ENCODE assay signal across 9 cellular contexts in the genomic region with DNA sequence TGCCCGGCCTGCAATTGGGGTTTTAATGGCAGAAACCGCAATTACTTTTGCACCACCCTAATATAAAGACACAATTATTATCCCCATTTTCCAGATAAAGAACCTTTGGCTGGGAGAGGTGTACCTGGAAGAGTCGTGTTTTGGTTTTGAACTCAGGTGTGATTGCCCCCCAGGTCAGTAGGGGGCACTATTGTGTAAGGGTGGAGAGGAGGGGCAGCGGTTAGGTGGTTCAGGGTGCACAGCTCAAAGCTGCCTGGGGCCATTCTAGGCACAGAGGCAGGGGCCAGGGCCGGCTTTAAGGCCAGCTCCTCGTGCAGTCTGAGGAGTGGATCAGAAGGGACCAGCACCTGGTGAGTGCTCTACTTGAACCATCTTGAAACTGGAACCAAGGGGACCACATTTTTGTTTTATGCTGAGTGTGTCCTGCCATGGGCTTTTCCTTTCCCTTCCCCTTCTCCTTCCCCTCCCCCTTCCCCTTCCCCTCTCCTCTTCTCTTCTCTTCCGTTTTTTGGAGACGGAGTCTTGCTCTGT. TPM values are rescaled to one million over a fixed set of nuclear protein-coding genes. Genes with fewer than 3 reads are reported as not detected.
DNase-seq lines count a peak whose midpoint lies in the region; ATAC-seq and TF ChIP-seq lines count a peak whose summit lies in the region.
"Had no signal": no experiment of that assay in that cellular context is flagged by ENCODE, and none has a peak within 500 bp of the region (broad histone marks: within the 10 kb centered on the region; RNA-seq: fewer than 3 reads in every experiment).

No MANE protein-coding gene starts in this region.

- H3K14ac ChIP-seq in IMR-90 (replicated peaks; ENCODE audit: low read depth, low read length) = no peak overlapping the region

- H3K9me3 ChIP-seq in IMR-90 (ENCODE audit: control insufficient read depth, insufficient read depth, low read length) (no peaks in the 10 kb centered on the region), SJCRH30 (replicated peaks) (no peaks in the 10 kb centered on the region)

- H3K56ac ChIP-seq in IMR-90 (ENCODE audit: extremely low read depth, insufficient read depth, low read length) = no peak overlapping the region

- H4K91ac ChIP-seq in IMR-90 (ENCODE audit: insufficient read depth, low read depth, low read length) = no peak overlapping the region

- no peaks in the 10 kb centered on the region for H4K20me1 ChIP-seq in IMR-90 (ENCODE audit: insufficient read depth, low read length)

- no peak overlapping the region for H2BK5ac ChIP-seq in IMR-90 (ENCODE audit: low read depth, low read length, poor library complexity, severe bottlenecking)

- H2AK5ac ChIP-seq in IMR-90 (ENCODE audit: low read depth, low read length) = no peak overlapping the region

- in situ Hi-C loops in IMR-90 (cut with MboI; ENCODE audit: low sequenced_read_pairs) = no loop called here

- H2BK15ac ChIP-seq in IMR-90 (ENCODE audit: low read depth, low read length) = no peak overlapping the region

- peak overlapping the region; percentile 3 for H2AFZ ChIP-seq in IMR-90 (replicated peaks; ENCODE audit: low read length, poor library complexity)

- H3K27ac Mint-ChIP-seq in activated naive CD4-positive, alpha-beta T cell treated with anti-CD3 and anti-CD28 coated beads for 36 hours = peak overlapping the region; percentile 41
- H3K27ac Mint-ChIP-seq: activated naive CD4-positive, alpha-beta T cell treated with anti-CD3 and anti-CD28 coated beads, Interleukin-2, amount 50 U/mL, for 24 hours had no signal

- no peak overlapping the region for H3K4me2 ChIP-seq in IMR-90 (ENCODE audit: low read depth, low read length)

- DNase-seq in DMS53 (lab: John Stamatoyannopoulos, UW) = peak; percentile 80
- no peak for DNase-seq in IMR-90
- peak; percentile 78 to 87 for DNase-seq in SJCRH30
- peak; percentile 87 for DNase-seq in activated naive CD4-positive, alpha-beta T cell treated with anti-CD3 and anti-CD28 coated beads for 36 hours
- DNase-seq in left ventricle myocardium superior = peak; percentile 52
- DNase-seq in stimulated activated CD4-positive, alpha-beta T cell treated with anti-CD3 and anti-CD28 coated beads, Interleukin-2, amount 100 ng/mL, for 24 hours = peak; percentile 80

- H3K4me1 ChIP-seq in IMR-90 (ENCODE audit: control insufficient read depth, insufficient read depth, low read length) (peaks cover 3% of the 10 kb centered on the region; the same call in 1 of the 2 replicates), SJCRH30 (peaks cover 6% of the 10 kb centered on the region)

- peak; percentile 78 for TF ChIP-seq RAD21 in IMR-90 (IDR thresholded peaks at IDR 0.05; ENCODE audit: low read length)

- H3K27me3 ChIP-seq in IMR-90 (ENCODE audit: control insufficient read depth, insufficient read depth, low read length) (no peaks in the 10 kb centered on the region), SJCRH30 (no peaks in the 10 kb centered on the region)

- peaks cover 18% of the 10 kb centered on the region for H3K4me1 Mint-ChIP-seq in activated naive CD4-positive, alpha-beta T cell treated with anti-CD3 and anti-CD28 coated beads for 36 hours (ENCODE audit: low read depth)

- peak; percentile 64 for TF ChIP-seq CTCF in IMR-90 (conservative IDR thresholded peaks at IDR 0.05; ENCODE audit: low read depth, low read length)

- H3K36me3 ChIP-seq in IMR-90 (ENCODE audit: control insufficient read depth, insufficient read depth, low read length) (no peaks in the 10 kb centered on the region), SJCRH30 (no peaks in the 10 kb centered on the region)

- CTCF ChIA-PET in IMR-90 (lab: Yijun Ruan, JAX) = interaction anchor here (0.6 kb wide), 1 partner anchor 40 kb away, joined by 4 read pairs; no protein-coding TSS in a partner anchor
- CTCF ChIA-PET in activated naive CD4-positive, alpha-beta T cell treated with anti-CD3 and anti-CD28 coated beads for 36 hours (lab: Charles Lee) = interaction anchor here (0.5 to 7.8 kb wide), 16 partner anchors 8 to 174 kb away, joined by 3 to 60 read pairs (median 4); a partner anchor contains a TSS

- H3K4me3 ChIP-seq in IMR-90 (ENCODE audit: insufficient read depth, low read depth, low read length) (no peak overlapping the region), SJCRH30 (no peak overlapping the region)

- no peak overlapping the region for H3K18ac ChIP-seq in IMR-90 (ENCODE audit: low read depth, low read length)

- no peaks in the 10 kb centered on the region for H3K9me3 Mint-ChIP-seq in activated naive CD4-positive, alpha-beta T cell treated with anti-CD3 and anti-CD28 coated beads for 36 hours
- H3K9me3 Mint-ChIP-seq: activated naive CD4-positive, alpha-beta T cell treated with anti-CD3 and anti-CD28 coated beads, Interleukin-2, amount 50 U/mL, for 24 hours had no signal

- no peaks in the 10 kb centered on the region for H3K9me1 ChIP-seq in IMR-90 (ENCODE audit: insufficient read depth, low read length)

- no peak overlapping the region for H2BK120ac ChIP-seq in IMR-90 (ENCODE audit: low read depth, low read length)

- ATAC-seq in IMR-90 (ENCODE audit: low read depth) (peak; percentile 31; the same call in 1 of the 2 replicates), left ventricle myocardium superior (peak; percentile 64), HG02610 (IDR thresholded peaks at IDR 0.05; ENCODE audit: unreplicated experiment) (no peak), GM19324 (IDR thresholded peaks at IDR 0.05; ENCODE audit: low FRiP score, unreplicated experiment) (no peak)

- no peaks in the 10 kb centered on the region for H3K79me1 ChIP-seq in IMR-90 (ENCODE audit: low read depth in 1 of 2, low read length in 2 of 2)

- intact Hi-C loops in IMR-90 (cut with micrococcal nuclease) = no loop called here
- intact Hi-C loops in activated naive CD4-positive, alpha-beta T cell treated with anti-CD3 and anti-CD28 coated beads for 36 hours (cut with micrococcal nuclease) = loop anchor here (1.0 kb wide), 3 partner anchors 41 to 172 kb away; no protein-coding TSS in a partner anchor
- intact Hi-C loops in left ventricle myocardium superior (cut with micrococcal nuclease) = loop anchor here (5.0 kb wide), 1 partner anchor 36 kb away; no protein-coding TSS in a partner anchor

- no peak overlapping the region for H3K23ac ChIP-seq in IMR-90 (ENCODE audit: low read depth, low read length)

- H3K9ac ChIP-seq in IMR-90 (ENCODE audit: low read depth, low read length) = no peak overlapping the region

- no peak overlapping the region for H4K8ac ChIP-seq in IMR-90 (ENCODE audit: low read depth in 2 of 2, low read length in 2 of 2)

- dilution Hi-C loops in IMR-90 (cut with HindIII; ENCODE audit: low sequenced_read_pairs, unreplicated experiment) = no loop called here

- no peak overlapping the region for H3K4me3 Mint-ChIP-seq in activated naive CD4-positive, alpha-beta T cell treated with anti-CD3 and anti-CD28 coated beads for 36 hours
- H3K4me3 Mint-ChIP-seq: activated naive CD4-positive, alpha-beta T cell treated with anti-CD3 and anti-CD28 coated beads, Interleukin-2, amount 50 U/mL, for 24 hours had no signal

- no peaks in the 10 kb centered on the region for H3K27me3 Mint-ChIP-seq in activated naive CD4-positive, alpha-beta T cell treated with anti-CD3 and anti-CD28 coated beads for 36 hours (ENCODE audit: low read depth)
- H3K27me3 Mint-ChIP-seq: activated naive CD4-positive, alpha-beta T cell treated with anti-CD3 and anti-CD28 coated beads, Interleukin-2, amount 50 U/mL, for 24 hours had no signal

- no peak overlapping the region for H2BK20ac ChIP-seq in IMR-90 (ENCODE audit: low read depth, low read length)

- no peak overlapping the region for H3K4ac ChIP-seq in IMR-90 (ENCODE audit: low read depth, low read length)

- BruUV-seq in IMR-90 (replicated peaks; lab: Mats Ljungman, UMichigan) = no TSS peak

- H3K27ac ChIP-seq in IMR-90 (ENCODE audit: insufficient read depth, low read length) (no peak overlapping the region), SJCRH30 (no peak overlapping the region)

- POLR2A ChIA-PET in IMR-90 (lab: Charles Lee; ENCODE audit: unreplicated experiment) = no interaction called here

- TF ChIP-seq POLR2A in IMR-90 (IDR thresholded peaks at IDR 0.05; ENCODE audit: low read depth, low read length) = no peak

- peak overlapping the region; percentile 88 for H2AK9ac ChIP-seq in IMR-90 (replicated peaks; ENCODE audit: low read depth, low read length, poor library complexity)

- H4K5ac ChIP-seq in IMR-90 (ENCODE audit: low read depth, low read length) = no peak overlapping the region

- 35% methylated on average over 3 of the region's 8 CpGs; no CpG with 5 or more reads in 1 of the 2 experiments for WGBS in IMR-90 (ENCODE audit: extremely low coverage in 2 of 2, insufficient read length in 1 of 2), 2 experiments

- no peaks in the 10 kb centered on the region for H3K36me3 Mint-ChIP-seq in activated naive CD4-positive, alpha-beta T cell treated with anti-CD3 and anti-CD28 coated beads for 36 hours (ENCODE audit: low read depth)
- H3K36me3 Mint-ChIP-seq: activated naive CD4-positive, alpha-beta T cell treated with anti-CD3 and anti-CD28 coated beads, Interleukin-2, amount 50 U/mL, for 24 hours had no signal

RNA-seq across cellular contexts. Expression of a gene that starts 5.8 kb away (rescaled TPM):
- total RNA-seq in IMR-90 (2012; rRNA removed) (14.7 and 17.0 TPM in 2 replicates), left ventricle myocardium superior (84.7 TPM)
- 64.8 and 68.7 TPM in 2 replicates for polyA plus RNA-seq in IMR-90 (2012; rRNA removed)
- polyA plus RNA-seq in IMR-90 (2012; cell fraction: cytosol; rRNA removed) = 76.9 and 114 TPM in 2 replicates
- polyA plus RNA-seq in IMR-90 (2012; cell fraction: nucleus; rRNA removed; ENCODE audit: low replicate concordance) = 118 and 198 TPM in 2 replicates
- total RNA-seq in SJCRH30 (2014; rRNA removed; shearing (Covaris generic)) = 25.0 and 26.6 TPM in 2 replicates
- 10 to 100 TPM; 15.7 to 17.1 TPM for total RNA-seq in activated naive CD4-positive, alpha-beta T cell treated with anti-CD3 and anti-CD28 coated beads for 36 hours

RNA-seq across cellular contexts. Expression of a gene that starts 10.4 kb away (rescaled TPM):
- total RNA-seq in IMR-90 (2012; rRNA removed) (3,436 and 3,623 TPM in 2 replicates), left ventricle myocardium superior (1,034 TPM)
- polyA plus RNA-seq in IMR-90 (2012; rRNA removed) = 5,513 and 6,961 TPM in 2 replicates
- polyA plus RNA-seq in IMR-90 (2012; cell fraction: cytosol; rRNA removed) = 2,872 and 3,119 TPM in 2 replicates
- polyA plus RNA-seq in IMR-90 (2012; cell fraction: nucleus; rRNA removed; ENCODE audit: low replicate concordance) = 985 and 2,521 TPM in 2 replicates
- total RNA-seq in SJCRH30 (2014; rRNA removed; shearing (Covaris generic)) = 2,852 and 3,079 TPM in 2 replicates
- 1,000 to 10,000 TPM; 3,906 to 3,945 TPM for total RNA-seq in activated naive CD4-positive, alpha-beta T cell treated with anti-CD3 and anti-CD28 coated beads for 36 hours

RNA-seq across cellular contexts. Expression of a gene that starts 19.2 kb away (rescaled TPM):
- 1,477 and 1,924 TPM in 2 replicates for total RNA-seq in IMR-90 (2012; rRNA removed)
- 2,069 and 2,840 TPM in 2 replicates for polyA plus RNA-seq in IMR-90 (2012; rRNA removed)
- polyA plus RNA-seq in IMR-90 (2012; cell fraction: cytosol; rRNA removed) = 3,282 and 4,112 TPM in 2 replicates
- 1,203 and 1,338 TPM in 2 replicates for polyA plus RNA-seq in IMR-90 (2012; cell fraction: nucleus; rRNA removed; ENCODE audit: low replicate concordance)
- total RNA-seq in SJCRH30 (2014; rRNA removed; shearing (Covaris generic)) = 3,376 and 3,926 TPM in 2 replicates
- 1,000 to 10,000 TPM; 4,441 to 4,607 TPM for total RNA-seq in activated naive CD4-positive, alpha-beta T cell treated with anti-CD3 and anti-CD28 coated beads for 36 hours
- 1,289 TPM for total RNA-seq in left ventricle myocardium superior

RNA-seq across cellular contexts. Expression of a gene that starts 21.2 kb away (rescaled TPM):
- total RNA-seq in IMR-90 (2012; rRNA removed) = 102 and 111 TPM in 2 replicates
- polyA plus RNA-seq in IMR-90 (2012; rRNA removed) = 116 and 119 TPM in 2 replicates
- 122 and 126 TPM in 2 replicates for polyA plus RNA-seq in IMR-90 (2012; cell fraction: cytosol; rRNA removed)
- polyA plus RNA-seq in IMR-90 (2012; cell fraction: nucleus; rRNA removed; ENCODE audit: low replicate concordance) = 53.7 and 82.6 TPM in 2 replicates
- 2.8 and 3.4 TPM in 2 replicates for total RNA-seq in SJCRH30 (2014; rRNA removed; shearing (Covaris generic))
- total RNA-seq in activated naive CD4-positive, alpha-beta T cell treated with anti-CD3 and anti-CD28 coated beads for 36 hours = 1 to 10 TPM; 6.7 to 7.2 TPM
- total RNA-seq in left ventricle myocardium superior = 8.5 TPM

RNA-seq across cellular contexts. Expression of a gene that starts 32.6 kb away (rescaled TPM):
- total RNA-seq in IMR-90 (2012; rRNA removed) (0.56 and 0.90 TPM in 2 replicates), left ventricle myocardium superior (5.9 TPM)
- polyA plus RNA-seq in IMR-90 (2012; rRNA removed) = 8.3 and 10.2 TPM in 2 replicates
- polyA plus RNA-seq in IMR-90 (2012; cell fraction: cytosol; rRNA removed) = 10.8 and 12.0 TPM in 2 replicates
- 11.4 and 22.4 TPM in 2 replicates for polyA plus RNA-seq in IMR-90 (2012; cell fraction: nucleus; rRNA removed; ENCODE audit: low replicate concordance)
- total RNA-seq in SJCRH30 (2014; rRNA removed; shearing (Covaris generic)) = 0.61 and 1.0 TPM in 2 replicates
- total RNA-seq in activated naive CD4-positive, alpha-beta T cell treated with anti-CD3 and anti-CD28 coated beads for 36 hours = 10 to 100 TPM; 23.9 to 28.4 TPM

Comparison
In these comparisons a context has a peak if more than half of its experiments do, and no peak if none do; other contexts are left out.
1. ATAC-seq: peak in IMR-90 (single experiment) and left ventricle myocardium superior (single experiment); none in HG02610 (single experiment) and GM19324 (single experiment).